20 cellular contexts compared by ENCODE assay signal in genomic region chr17:10270258-10270657, GRCh38.
DNase-seq lines count a peak whose midpoint lies in the region; ATAC-seq, FAIRE-seq and TF ChIP-seq lines count a peak whose summit lies in the region.
"Had no signal": no experiment of that assay in that cellular context is flagged by ENCODE, and none has a peak within 500 bp of the region (broad histone marks: within the 10 kb centered on the region; RNA-seq: fewer than 3 reads in every experiment).

No MANE protein-coding gene starts in this region.

- H3K36me3 ChIP-seq in left ventricle myocardium inferior (no peaks in the 10 kb centered on the region), astrocyte (ENCODE audit: insufficient read depth, low read length) (no peaks in the 10 kb centered on the region), left lung (no peaks in the 10 kb centered on the region), ovary (no peaks in the 10 kb centered on the region), endodermal cell (ENCODE audit: control insufficient read depth, insufficient read depth, low read length) (no peaks in the 10 kb centered on the region)

- H3K27ac Mint-ChIP-seq in astrocyte (ENCODE audit: unreplicated experiment) (no peak overlapping the region), endodermal cell (no peak overlapping the region)
- H3K27ac Mint-ChIP-seq: CD4-positive, CD25-positive, alpha-beta regulatory T cell; HFFc6 had no signal

- H3K79me2 ChIP-seq in astrocyte (ENCODE audit: insufficient read depth, low read length): no peaks in the 10 kb centered on the region

- H3K4me1 Mint-ChIP-seq in astrocyte (ENCODE audit: low read depth, unreplicated experiment) (peaks cover 7% of the 10 kb centered on the region), endodermal cell (no peaks in the 10 kb centered on the region)
- H3K4me1 Mint-ChIP-seq: CD4-positive, CD25-positive, alpha-beta regulatory T cell had no signal

- WGBS in ovary, 3 donors: 15 to 39% (median 33%) methylated on average over 1 of the region's 1 CpG
- WGBS in endodermal cell (ENCODE audit: insufficient coverage in 1 of 2, insufficient read length in 1 of 2), 2 experiments: 78% methylated on average over 1 of the region's 1 CpG; no CpG with 5 or more reads in 1 of the 2 experiments

- no peak overlapping the region for H3K9ac ChIP-seq in astrocyte (ENCODE audit: low read length)
- H3K9ac ChIP-seq in endodermal cell (ENCODE audit: extremely low read depth, low read length, poor library complexity, severe bottlenecking): no peak overlapping the region

- DNase-seq in left ventricle myocardium inferior (no peak), cardiac septum (ENCODE audit: low spot score) (no peak), astrocyte (ENCODE audit: low read depth) (no peak), left lung (no peak), ovary (no peak), hippocampal formation (lab: John Stamatoyannopoulos, UW) (no peak), endodermal cell (no peak)
- no peak for DNase-seq in stimulated activated CD4-positive, alpha-beta T cell treated with anti-CD3 and anti-CD28 coated beads, Interleukin-4, amount 100 ng/mL, for 1 hour
- DNase-seq: AML-193; Calu3; CD4-positive, CD25-positive, alpha-beta regulatory T cell; HFFc6; KBM-7; NCI-H1048; NCI-H146; NCI-H2081 treated with DMSO at 0.1 percent for 48 hours; NCI-H526 treated with DMSO at 0.1 percent for 48 hours had no signal

- TF ChIP-seq CTCF in left ventricle myocardium inferior (IDR thresholded peaks at IDR 0.05; ENCODE audit: borderline replicate concordance) (no peak), astrocyte (IDR thresholded peaks at IDR 0.05; ENCODE audit: insufficient read depth, low read depth, low read length) (no peak), left lung (IDR thresholded peaks at IDR 0.05) (no peak), ovary (IDR thresholded peaks at IDR 0.05) (no peak), endodermal cell (conservative IDR thresholded peaks at IDR 0.05) (no peak)

- H3K4me1 ChIP-seq in left ventricle myocardium inferior (no peaks in the 10 kb centered on the region), astrocyte (ENCODE audit: insufficient read depth, low read length) (no peaks in the 10 kb centered on the region), left lung (no peaks in the 10 kb centered on the region), ovary (ENCODE audit: insufficient read depth) (no peaks in the 10 kb centered on the region), endodermal cell (ENCODE audit: control insufficient read depth, insufficient read depth, low read length) (no peaks in the 10 kb centered on the region)

- TF ChIP-seq POLR2A in ovary (IDR thresholded peaks at IDR 0.05): no peak

- H3K9me3 Mint-ChIP-seq in astrocyte (ENCODE audit: unreplicated experiment): peaks cover 10% of the 10 kb centered on the region
- H3K9me3 Mint-ChIP-seq in endodermal cell: peaks cover 9% of the 10 kb centered on the region

- no peaks in the 10 kb centered on the region for H4K20me1 ChIP-seq in astrocyte (ENCODE audit: insufficient read depth, low read length)

- FAIRE-seq in astrocyte (lab: Jason Lieb, UNC): peak; percentile 69
- FAIRE-seq: A204.1, H1 had no signal

- H3K9me3 ChIP-seq in left ventricle myocardium inferior (replicated peaks) (no peaks in the 10 kb centered on the region), astrocyte (ENCODE audit: insufficient read depth, low read depth, low read length) (no peaks in the 10 kb centered on the region), left lung (no peaks in the 10 kb centered on the region), ovary (no peaks in the 10 kb centered on the region), endodermal cell (ENCODE audit: control insufficient read depth, low read length) (no peaks in the 10 kb centered on the region)

- H3K36me3 Mint-ChIP-seq in astrocyte (ENCODE audit: low read depth, unreplicated experiment): no peaks in the 10 kb centered on the region
- H3K36me3 Mint-ChIP-seq in endodermal cell (ENCODE audit: low read depth): no peaks in the 10 kb centered on the region
- H3K36me3 Mint-ChIP-seq: CD4-positive, CD25-positive, alpha-beta regulatory T cell had no signal

- no peak for TF ChIP-seq EP300 in ovary (IDR thresholded peaks at IDR 0.05)

- intact Hi-C loops in left ventricle myocardium inferior (cut with micrococcal nuclease): no loop called here
- intact Hi-C loops in cardiac septum (cut with DNase I): no loop called here
- intact Hi-C loops in left lung (cut with DNase I): no loop called here
- intact Hi-C loops in ovary (cut with DNase I): no loop called here

- H3K4me3 ChIP-seq in left ventricle myocardium inferior: no peak overlapping the region
- no peak overlapping the region for H3K4me3 ChIP-seq in astrocyte (ENCODE audit: insufficient read depth, low read depth, low read length)
- H3K4me3 ChIP-seq in left lung: no peak overlapping the region
- H3K4me3 ChIP-seq in ovary: no peak overlapping the region
- no peak overlapping the region for H3K4me3 ChIP-seq in endodermal cell (ENCODE audit: low read length)

- H3K27me3 ChIP-seq in left ventricle myocardium inferior (ENCODE audit: low read depth): peaks cover 41% of the 10 kb centered on the region
- no peaks in the 10 kb centered on the region for H3K27me3 ChIP-seq in astrocyte (ENCODE audit: insufficient read depth, low read length)
- H3K27me3 ChIP-seq in left lung: no peaks in the 10 kb centered on the region
- H3K27me3 ChIP-seq in ovary: no peaks in the 10 kb centered on the region
- H3K27me3 ChIP-seq in endodermal cell (ENCODE audit: control insufficient read depth, insufficient read depth, low read length, poor library complexity, severe bottlenecking): no peaks in the 10 kb centered on the region

- H3K27me3 Mint-ChIP-seq in astrocyte (ENCODE audit: low read depth, unreplicated experiment) (peaks cover 6% of the 10 kb centered on the region), endodermal cell (ENCODE audit: insufficient read depth) (peaks cover 2% of the 10 kb centered on the region)

- no peak overlapping the region for H2AFZ ChIP-seq in astrocyte (ENCODE audit: low read depth, low read length)

- peak overlapping the region; percentile 30 for H3K27ac ChIP-seq in left ventricle myocardium inferior (replicated peaks)
- no peak overlapping the region for H3K27ac ChIP-seq in astrocyte (ENCODE audit: low read depth, low read length)
- no peak overlapping the region for H3K27ac ChIP-seq in left lung
- H3K27ac ChIP-seq in ovary: no peak overlapping the region
- H3K27ac ChIP-seq in endodermal cell (ENCODE audit: low read depth, low read length): no peak overlapping the region
- H3K27ac ChIP-seq: HL-60 had no signal

- no peak overlapping the region for H3K4me2 ChIP-seq in astrocyte (ENCODE audit: low read length)

- ATAC-seq in left lung: peak; percentile 32

- H3K4me3 Mint-ChIP-seq in astrocyte (ENCODE audit: unreplicated experiment) (no peak overlapping the region), endodermal cell (no peak overlapping the region)
- H3K4me3 Mint-ChIP-seq: CD4-positive, CD25-positive, alpha-beta regulatory T cell; HFFc6 had no signal
